28 cellular contexts compared by ENCODE assay signal in the genomic region with DNA sequence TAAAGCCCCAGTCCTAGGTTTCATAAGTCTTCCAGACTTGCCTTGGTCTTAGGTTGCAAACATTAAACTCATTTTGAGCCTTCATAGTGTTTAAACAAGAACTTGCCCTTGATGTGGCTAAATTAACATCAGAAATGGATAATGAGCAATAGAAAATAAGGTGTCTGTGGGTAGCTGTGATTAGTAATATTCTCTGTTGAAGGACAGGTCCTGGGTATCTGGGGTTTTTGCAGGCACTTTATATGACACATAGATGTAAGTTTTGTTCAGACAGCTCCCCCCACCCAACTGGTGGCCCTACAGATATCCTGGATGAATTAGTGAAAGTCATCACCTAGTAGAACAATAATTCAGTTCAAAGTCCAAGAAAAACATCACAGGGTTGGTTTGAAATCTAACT.
"Had no signal": no experiment of that assay in that cellular context is flagged by ENCODE, and none has a peak within 500 bp of the region (broad histone marks: within the 10 kb centered on the region; RNA-seq: fewer than 3 reads in every experiment).

No MANE protein-coding gene starts in this region.

- H3K9me3 Mint-ChIP-seq: effector memory CD8-positive, alpha-beta T cell; mesothelial cell of epicardium; nephron; neural progenitor cell had no signal

- H3K36me3 Mint-ChIP-seq: mesothelial cell of epicardium; naive thymus-derived CD4-positive, alpha-beta T cell; neural progenitor cell had no signal

- H3K27me3 Mint-ChIP-seq: effector memory CD8-positive, alpha-beta T cell; progenitor cell of endocrine pancreas had no signal

- H3K36me3 ChIP-seq: esophagus squamous epithelium, heart right ventricle, left lung, neural progenitor cell, right lobe of liver, thoracic aorta, tibial nerve, vagina had no signal

- H3K9ac ChIP-seq: neural progenitor cell, parathyroid adenoma had no signal

- H3K27ac Mint-ChIP-seq: effector memory CD8-positive, alpha-beta T cell; mesothelial cell of epicardium; naive thymus-derived CD4-positive, alpha-beta T cell; neural progenitor cell had no signal

- H3K27ac ChIP-seq: left lung, neural progenitor cell, parathyroid adenoma, right lobe of liver, thoracic aorta, tibial nerve, vagina had no signal

- DNase-seq: cortex of kidney; effector memory CD8-positive, alpha-beta T cell; erythroblast; esophagus squamous epithelium; foreskin melanocyte; glutamatergic neuron; heart right ventricle; hippocampal formation; left cardiac atrium; left lung; mesenchymal stem cell; mucosa of descending colon; naive thymus-derived CD4-positive, alpha-beta T cell; right lobe of liver; stimulated activated CD4-positive, alpha-beta T cell treated with anti-CD3 and anti-CD28 coated beads, Interleukin-12 subunit alpha, Interleukin-12 subunit beta, amount 100 ng/mL, for 4 hours; stimulated activated CD4-positive, alpha-beta T cell treated with anti-CD3 and anti-CD28 coated beads, Interleukin-1b, Interleukin-23, amount 100 ng/mL, for 48 hours; stimulated activated CD4-positive, alpha-beta T cell treated with anti-CD3 and anti-CD28 coated beads, Interleukin-4, amount 100 ng/mL, for 1 hour; stimulated activated CD8-positive, alpha-beta memory T cell treated with anti-CD3 and anti-CD28 coated beads, Interleukin-4, amount 100 ng/mL, for 48 hours; stimulated activated naive CD4-positive, alpha-beta T cell treated with Interleukin-2 at 50 U/mL for 16 hours had no signal

- ATAC-seq: effector memory CD8-positive, alpha-beta T cell; heart right ventricle; left cardiac atrium; left lung; mucosa of descending colon; naive thymus-derived CD4-positive, alpha-beta T cell; right lobe of liver had no signal

- H3K4me1 ChIP-seq: neural progenitor cell, parathyroid adenoma, tibial nerve had no signal

- H3K9me3 ChIP-seq: esophagus squamous epithelium, left lung, mucosa of descending colon, right lobe of liver, thoracic aorta, tibial nerve, vagina had no signal

- H3K4me3 ChIP-seq: esophagus squamous epithelium, heart right ventricle, left lung, mucosa of descending colon, neural progenitor cell, right lobe of liver, smooth muscle cell, thoracic aorta, tibial nerve, vagina had no signal

- H3K27me3 ChIP-seq: esophagus squamous epithelium, heart right ventricle, left lung, neural progenitor cell, right lobe of liver, tibial nerve, vagina had no signal

- H3K4me3 Mint-ChIP-seq: effector memory CD8-positive, alpha-beta T cell; mesothelial cell of epicardium; naive thymus-derived CD4-positive, alpha-beta T cell; nephron; neural progenitor cell had no signal
